ENCODE assay signal across 8 cellular contexts in the genomic region with DNA sequence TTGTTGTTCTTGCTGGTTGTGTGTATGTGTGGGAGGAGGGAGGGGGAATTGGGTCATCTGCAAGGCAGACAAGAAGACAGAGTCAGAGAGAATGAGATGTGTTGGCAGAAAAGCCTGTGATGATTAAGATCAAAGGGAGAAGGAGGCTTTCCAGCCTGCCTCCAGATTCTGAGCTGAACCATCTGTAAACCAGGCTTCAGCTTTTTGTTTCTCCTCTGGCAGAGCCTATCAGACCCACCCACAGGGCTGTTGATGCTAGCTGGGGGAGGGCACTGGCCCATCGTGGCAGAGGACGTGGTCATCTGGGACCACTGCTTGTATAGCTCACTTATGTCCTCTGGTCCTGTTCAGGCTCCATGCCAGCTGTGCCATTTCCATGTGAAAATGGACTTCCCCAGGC. TPM values are rescaled to one million over a fixed set of nuclear protein-coding genes. Genes with fewer than 3 reads are reported as not detected.
A peak's percentile ranks its signal among the peaks of the same experiment; 100 is the strongest.
DNase-seq lines count a peak whose midpoint lies in the region; ATAC-seq and TF ChIP-seq lines count a peak whose summit lies in the region.
"Had no signal": no experiment of that assay in that cellular context is flagged by ENCODE, and none has a peak within 500 bp of the region (broad histone marks: within the 10 kb centered on the region; RNA-seq: fewer than 3 reads in every experiment).

No MANE protein-coding gene starts in this region.

- DNase-seq in MG63 (peak; percentile 58), MV-4-11 (lab: John Stamatoyannopoulos, UW) (no peak), SKM-1 (lab: John Stamatoyannopoulos, UW; ENCODE audit: unreplicated experiment) (no peak), ACHN (no peak)
- DNase-seq in activated T-cell treated with anti-CD3 and anti-CD28 coated beads, Interleukin-2, amount 50 U/mL, for 48 hours: peak; percentile 65 to 72
- peak; percentile 41 for DNase-seq in stimulated activated naive CD8-positive, alpha-beta T cell treated with anti-CD3 and anti-CD28 coated beads, Interleukin-15, Interleukin-2, amounts not matched to agents 100 U/mL and 50 U/mL, for 24 hours
- DNase-seq: SIG-M5 had no signal

- H3K9me3 ChIP-seq in MG63 (no peaks in the 10 kb centered on the region), gastroesophageal sphincter (peaks cover 0 to 5% (median 0%) of the 10 kb centered on the region in 3 donors)

- in situ Hi-C loops in ACHN (cut with HindIII; ENCODE audit: low pct_ligation_motif_present, low pct_unique_long_range_greater_than_20kb, low sequenced_read_pairs): no loop called here

- WGBS in gastroesophageal sphincter (ENCODE audit: low coverage in 1 of 2), 2 donors: 5 to 29% methylated on average over 2 of the region's 2 CpGs

- TF ChIP-seq EP300 in gastroesophageal sphincter (IDR thresholded peaks at IDR 0.05): no peak

- H3K27me3 ChIP-seq in MG63 (no peaks in the 10 kb centered on the region), gastroesophageal sphincter (no peaks in the 10 kb centered on the region)

- no peaks in the 10 kb centered on the region for H3K36me3 ChIP-seq in MG63
- H3K36me3 ChIP-seq in gastroesophageal sphincter: no peaks in the 10 kb centered on the region

- H3K4me1 ChIP-seq in gastroesophageal sphincter: peaks cover 0 to 26% (median 6%) of the 10 kb centered on the region in 3 donors

- H3K27ac ChIP-seq in gastroesophageal sphincter: peak overlapping the region in 3 of 4 donors; percentile 12 to 68 (median 67)

- TF ChIP-seq POLR2A in gastroesophageal sphincter (IDR thresholded peaks at IDR 0.05): no peak

- no peak overlapping the region for H3K4me3 ChIP-seq in MG63
- H3K4me3 ChIP-seq in gastroesophageal sphincter: no peak overlapping the region

- ATAC-seq in gastroesophageal sphincter: peak; percentile 87
- ATAC-seq in stimulated activated naive CD8-positive, alpha-beta T cell treated with anti-CD3 and anti-CD28 coated beads, Interleukin-15, Interleukin-2, amounts not matched to agents 100 U/mL and 50 U/mL, for 24 hours: peak; percentile 73

- TF ChIP-seq CTCF in gastroesophageal sphincter (IDR thresholded peaks at IDR 0.05): no peak

RNA-seq across cellular contexts. Expression of a gene that starts 27.6 kb away (rescaled TPM):
- 465 and 564 TPM in 2 replicates for total RNA-seq in MG63 (2014; rRNA removed; shearing (Covaris generic); ENCODE audit: low replicate concordance)
- 100 to 1,000 TPM; 110 to 421 (median 310) TPM for total RNA-seq in gastroesophageal sphincter

RNA-seq across cellular contexts. Expression of a gene that starts 45.4 kb away (rescaled TPM):
- 0.59 TPM in 1 of 2 replicates, not detected in the other for total RNA-seq in MG63 (2014; rRNA removed; shearing (Covaris generic); ENCODE audit: low replicate concordance)
- total RNA-seq in gastroesophageal sphincter: 10 to 100 TPM in 2 of 4 donors, 1 to 10 TPM in 2; 1.8 to 13.8 (median 10.8) TPM

Comparison
In these comparisons a context has a peak if more than half of its experiments do, and no peak if none do; other contexts are left out.
1. DNase-seq: peak in MG63 (single experiment), activated T-cell treated with anti-CD3 and anti-CD28 coated beads, Interleukin-2, amount 50 U/mL, for 48 hours (2 of 2) and stimulated activated naive CD8-positive, alpha-beta T cell treated with anti-CD3 and anti-CD28 coated beads, Interleukin-15, Interleukin-2, amounts not matched to agents 100 U/mL and 50 U/mL, for 24 hours (single experiment); none in MV-4-11 (single experiment), SKM-1 (single experiment) and ACHN (single experiment).